In genomic region chr2:20012032-20012281, GRCh38 we compare ENCODE assay signal across 10 cellular contexts. TPM values are rescaled to one million over a fixed set of nuclear protein-coding genes. Genes with fewer than 3 reads are reported as not detected.
A peak's percentile ranks its signal among the peaks of the same experiment; 100 is the strongest.
DNase-seq lines count a peak whose midpoint lies in the region; ATAC-seq and TF ChIP-seq lines count a peak whose summit lies in the region.
"Had no signal": no experiment of that assay in that cellular context is flagged by ENCODE, and none has a peak within 500 bp of the region (broad histone marks: within the 10 kb centered on the region; RNA-seq: fewer than 3 reads in every experiment).

No MANE protein-coding gene starts in this region.

- TF ChIP-seq CTCF in AG04449 (IDR thresholded peaks at IDR 0.05; ENCODE audit: insufficient read depth, low read length, missing control alignments) (no peak), KMS-11 (conservative IDR thresholded peaks at IDR 0.05; ENCODE audit: low read depth, low read length) (no peak)

- no peak overlapping the region for H3K9ac ChIP-seq in KMS-11

- H3K4me2 ChIP-seq in KMS-11 = no peak overlapping the region

- H3K4me1 Mint-ChIP-seq in naive thymus-derived CD8-positive, alpha-beta T cell = peaks cover 6 to 13% (median 10%) of the 10 kb centered on the region in 4 donors

- H3K36me3 Mint-ChIP-seq in naive thymus-derived CD8-positive, alpha-beta T cell = no peaks in the 10 kb centered on the region

- DNase-seq in AG04449 (ENCODE audit: low read depth, low spot score) = no peak
- DNase-seq in effector memory CD4-positive, alpha-beta T cell = no peak
- no peak for DNase-seq in naive thymus-derived CD8-positive, alpha-beta T cell
- no peak for DNase-seq in CD1c-positive myeloid dendritic cell (ENCODE audit: extremely low spot score)
- DNase-seq in AG08395 (ENCODE audit: low spot score) = no peak
- DNase-seq in stimulated activated naive CD4-positive, alpha-beta T cell treated with Interleukin-2 at 50 U/mL for 16 hours (lab: John Stamatoyannopoulos, UW) = no peak
- DNase-seq: NK-92 treated with Interleukin-12 subunit alpha and Interleukin-12 subunit beta, amount 100 ng/mL, for 24 hours had no signal

- H3K27me3 ChIP-seq in KMS-11 (ENCODE audit: insufficient read depth, low read depth) = peaks cover 13% of the 10 kb centered on the region
- peaks cover 16% of the 10 kb centered on the region for H3K27me3 ChIP-seq in effector memory CD4-positive, alpha-beta T cell (replicated peaks; ENCODE audit: control insufficient read depth, insufficient read depth, low read length, poor library complexity, severe bottlenecking)

- H3K4me1 ChIP-seq in KMS-11 (ENCODE audit: low read depth, poor library complexity, severe bottlenecking) = no peaks in the 10 kb centered on the region
- peaks cover 11% of the 10 kb centered on the region for H3K4me1 ChIP-seq in effector memory CD4-positive, alpha-beta T cell (ENCODE audit: control insufficient read depth, insufficient read depth, low read length, poor library complexity, severe bottlenecking)

- ATAC-seq in naive thymus-derived CD8-positive, alpha-beta T cell = no peak
- no peak for ATAC-seq in HG02798 (IDR thresholded peaks at IDR 0.05; ENCODE audit: poor library complexity, unreplicated experiment)

- H3K9me3 ChIP-seq in effector memory CD4-positive, alpha-beta T cell (ENCODE audit: control insufficient read depth, low read length) = no peaks in the 10 kb centered on the region

- H2AFZ ChIP-seq in KMS-11 (ENCODE audit: low read depth) = peak overlapping the region; percentile 38; the same call in 1 of the 2 replicates

- H4K20me1 ChIP-seq in KMS-11 (ENCODE audit: insufficient read depth) = no peaks in the 10 kb centered on the region

- POLR2A ChIA-PET in AG04449 (lab: Yijun Ruan, JAX) = no interaction called here
- POLR2A ChIA-PET in naive thymus-derived CD8-positive, alpha-beta T cell (lab: Charles Lee) = no interaction called here

- CTCF ChIA-PET in AG04449 (lab: Yijun Ruan, JAX) = interaction anchor here (1.0 to 2.4 kb wide), 5 partner anchors 12 to 279 kb away, joined by 3 to 20 read pairs (median 4); no protein-coding TSS in a partner anchor

- no peaks in the 10 kb centered on the region for H3K79me2 ChIP-seq in KMS-11 (ENCODE audit: insufficient read depth, low read depth)

- no peaks in the 10 kb centered on the region for H3K36me3 ChIP-seq in KMS-11 (ENCODE audit: insufficient read depth)
- H3K36me3 ChIP-seq in effector memory CD4-positive, alpha-beta T cell (ENCODE audit: control insufficient read depth, insufficient read depth, low read length) = no peaks in the 10 kb centered on the region

- H3K9me3 Mint-ChIP-seq in naive thymus-derived CD8-positive, alpha-beta T cell = peaks cover 0 to 2% (median 0%) of the 10 kb centered on the region in 9 donors

- H3K4me3 Mint-ChIP-seq in naive thymus-derived CD8-positive, alpha-beta T cell = peak overlapping the region; percentile 44 to 84 (median 76)

- H3K4me3 ChIP-seq in AG04449 (ENCODE audit: low read depth, low read length) (peak overlapping the region; percentile 55), KMS-11 (IDR thresholded peaks at IDR 0.05; ENCODE audit: insufficient read depth, low read depth, low read length) (no peak overlapping the region)
- H3K4me3 ChIP-seq in effector memory CD4-positive, alpha-beta T cell (ENCODE audit: insufficient read depth, low read depth, low read length, poor library complexity, severe bottlenecking) = peak overlapping the region; percentile 45

- H3K27ac ChIP-seq in KMS-11 = no peak overlapping the region
- no peak overlapping the region for H3K27ac ChIP-seq in effector memory CD4-positive, alpha-beta T cell (ENCODE audit: insufficient read depth, low read length, poor library complexity, severe bottlenecking)

- H3K27me3 Mint-ChIP-seq in naive thymus-derived CD8-positive, alpha-beta T cell = peaks cover 16 to 69% (median 50%) of the 10 kb centered on the region in 5 donors

- no peak overlapping the region for H3K27ac Mint-ChIP-seq in naive thymus-derived CD8-positive, alpha-beta T cell

RNA-seq across cellular contexts. Expression of gene MATN3, which starts 0.5 kb away (rescaled TPM):
- not detected for total RNA-seq in naive thymus-derived CD8-positive, alpha-beta T cell
- not detected for polyA plus RNA-seq in naive thymus-derived CD8-positive, alpha-beta T cell
- total RNA-seq: mononuclear cell had no signal

RNA-seq across cellular contexts. Expression of gene WDR35, which starts 22.1 kb away (rescaled TPM):
- 1 to 10 TPM; 4.8 to 5.6 TPM for total RNA-seq in naive thymus-derived CD8-positive, alpha-beta T cell
- 1 to 10 TPM in 2 of 3 donors, under 1 TPM in 1; 0.91 to 1.8 (median 1.7) TPM for polyA plus RNA-seq in naive thymus-derived CD8-positive, alpha-beta T cell

RNA-seq across cellular contexts. Expression of gene LAPTM4A, which starts 39.5 kb away (rescaled TPM):
- total RNA-seq in naive thymus-derived CD8-positive, alpha-beta T cell = 10 to 100 TPM; 45.7 to 46.0 TPM
- 100 to 1,000 TPM in 1 of 3 donors, 10 to 100 TPM in 2; 88.7 to 100 (median 97.1) TPM for polyA plus RNA-seq in naive thymus-derived CD8-positive, alpha-beta T cell
